Comparison of ENCODE assay signal across 28 cellular contexts in genomic region chr18:13338318-13338717, GRCh38.
"Had no signal": no experiment of that assay in that cellular context is flagged by ENCODE, and none has a peak within 500 bp of the region (broad histone marks: within the 10 kb centered on the region; RNA-seq: fewer than 3 reads in every experiment).

No MANE protein-coding gene starts in this region.

- H3K4me3 ChIP-seq: ascending aorta, body of pancreas, SK-N-MC had no signal

- DNase-seq: activated CD4-positive, alpha-beta T cell treated with anti-CD3 and anti-CD28 coated beads for 48 hours; activated CD4-positive, alpha-beta T cell treated with anti-CD3 and anti-CD28 coated beads, Interleukin-2, amount 50 U/mL, for 4 hours; activated CD4-positive, CD25-positive, alpha-beta regulatory T cell treated with anti-CD3 and anti-CD28 coated beads, Interleukin-2, amount 50 U/mL, for 72 hours; activated CD8-positive, alpha-beta memory T cell treated with anti-CD3 and anti-CD28 coated beads, Interleukin-2, amount 50 U/mL, for 48 hours; activated CD8-positive, alpha-beta T cell treated with anti-CD3 and anti-CD28 coated beads, Interleukin-2, amount 10 ng/mL, durations not matched to agents 7 days and 5 days; activated effector memory CD4-positive, alpha-beta T cell treated with Interleukin-2 at 50 U/mL for 16 hours; activated naive CD4-positive, alpha-beta T cell; activated naive CD8-positive, alpha-beta T cell treated with anti-CD3 and anti-CD28 coated beads, Interleukin-2, amount 50 U/mL, for 24 hours; activated T-cell treated with anti-CD3 and anti-CD28 coated beads, Interleukin-2, amount 50 U/mL, for 1 hour; amniotic stem cell; body of pancreas; central memory CD4-positive, alpha-beta T cell; NCI-H1048; NCI-H1417; NCI-H1930; NCI-H345; NCI-H510A; NCI-H526 treated with DMSO at 0.1 percent for 48 hours; NCI-H82; OCI-M1; RPMI8226; T-helper 1 cell had no signal

- ATAC-seq: activated CD8-positive, alpha-beta T cell treated with anti-CD3 and anti-CD28 coated beads, Interleukin-2, amount 10 ng/mL, durations not matched to agents 7 days and 5 days; activated naive CD4-positive, alpha-beta T cell treated with anti-CD3 and anti-CD28 coated beads, Interleukin-2, amount 50 U/mL, for 72 hours; activated naive CD8-positive, alpha-beta T cell treated with anti-CD3 and anti-CD28 coated beads, Interleukin-2, amount 50 U/mL, for 24 hours; body of pancreas; Panc1; Right ventricle myocardium inferior; WTC11 had no signal

- H3K36me3 ChIP-seq: ascending aorta had no signal

- H3K27ac ChIP-seq: ascending aorta, body of pancreas, SK-N-MC had no signal

- H3K9me3 ChIP-seq: body of pancreas had no signal

- H3K27me3 ChIP-seq: ascending aorta, body of pancreas had no signal

- H3K4me1 ChIP-seq: body of pancreas had no signal
